8 cellular contexts compared by ENCODE assay signal in genomic region chr21:34072145-34073031, GRCh38. TPM values are rescaled to one million over a fixed set of nuclear protein-coding genes. Genes with fewer than 3 reads are reported as not detected.
DNase-seq lines count a peak whose midpoint lies in the region; ATAC-seq and TF ChIP-seq lines count a peak whose summit lies in the region.

No MANE protein-coding gene starts in this region.

- H3K4me3 ChIP-seq in gastrocnemius medialis, result peak overlapping the region; percentile 61 to 74 (median 72)

- DNase-seq in EH (ENCODE audit: low read depth) (peak; percentile 32), left ventricle myocardium superior (no peak), gastrocnemius medialis (peak; percentile 21 to 33), NCI-H748 treated with DMSO at 0.1 percent for 48 hours (lab: John Stamatoyannopoulos, UW) (no peak)
- peak; percentile 16 for DNase-seq in activated naive CD4-positive, alpha-beta T cell treated with anti-CD3 and anti-CD28 coated beads, Interleukin-2, amount 50 U/mL, for 16 hours
- no peak for DNase-seq in central memory CD4-positive, alpha-beta T cell

- H3K36me3 ChIP-seq in gastrocnemius medialis, result no peaks in the 10 kb centered on the region

- no peak for TF ChIP-seq POLR2A in gastrocnemius medialis (IDR thresholded peaks at IDR 0.05)

- H3K4me1 ChIP-seq in gastrocnemius medialis, result peaks cover 32 to 33% of the 10 kb centered on the region in 2 donors

- no peaks in the 10 kb centered on the region for H3K9me3 ChIP-seq in gastrocnemius medialis

- ATAC-seq in HG02973 (IDR thresholded peaks at IDR 0.05; ENCODE audit: unreplicated experiment), result peak; percentile 3
- ATAC-seq in left ventricle myocardium superior, result peak; percentile 47
- peak; percentile 27 to 41 for ATAC-seq in gastrocnemius medialis
- ATAC-seq in GM18907 (IDR thresholded peaks at IDR 0.05; ENCODE audit: unreplicated experiment), result no peak

- no peaks in the 10 kb centered on the region for H3K27me3 ChIP-seq in gastrocnemius medialis

- no peak for TF ChIP-seq CTCF in gastrocnemius medialis (IDR thresholded peaks at IDR 0.05 in 4 of 5, conservative IDR thresholded peaks at IDR 0.05 in 1 of 5)

- peak overlapping the region; percentile 80 to 91 (median 86) for H3K27ac ChIP-seq in gastrocnemius medialis

- in situ Hi-C loops in gastrocnemius medialis (cut with MboI; ENCODE audit: low sequenced_read_pairs in 4 of 4), result loop anchor here (10.0 to 25.0 kb wide), 3 partner anchors 135 to 148 kb away; no protein-coding TSS in a partner anchor

- intact Hi-C loops in left ventricle myocardium superior (cut with micrococcal nuclease) (loop anchor here (10.0 kb wide), 1 partner anchor 138 kb away; no protein-coding TSS in a partner anchor), gastrocnemius medialis (cut with DNase I; ENCODE audit: low total_unique reads) (loop anchor here (2.0 to 10.0 kb wide), 4 partner anchors 128 to 275 kb away; partner anchors contain the start of gene ATP5PO)

RNA-seq across cellular contexts. Expression of gene MRPS6, which starts 1.0 kb away (rescaled TPM):
- total RNA-seq in left ventricle myocardium superior (63.0 TPM), gastrocnemius medialis (10 to 100 TPM; 17.3 to 54.8 (median 29.3) TPM)

RNA-seq across cellular contexts. Expression of gene SLC5A3, which starts 1.0 kb away (rescaled TPM):
- total RNA-seq in left ventricle myocardium superior (4.3 TPM), gastrocnemius medialis (10 to 100 TPM in 1 of 4 donors, 1 to 10 TPM in 3; 2.0 to 22.2 (median 6.2) TPM)

Comparison
In these comparisons a context has a peak if more than half of its experiments do, and no peak if none do; other contexts are left out.
1. DNase-seq: peak in EH (single experiment), activated naive CD4-positive, alpha-beta T cell treated with anti-CD3 and anti-CD28 coated beads, Interleukin-2, amount 50 U/mL, for 16 hours (single experiment) and gastrocnemius medialis (2 of 2); none in left ventricle myocardium superior (single experiment), central memory CD4-positive, alpha-beta T cell (single experiment) and NCI-H748 treated with DMSO at 0.1 percent for 48 hours (single experiment).